In genomic region chr1:21262282-21263051, GRCh38 we compare ENCODE assay signal across 9 cellular contexts. TPM values are rescaled to one million over a fixed set of nuclear protein-coding genes. Genes with fewer than 3 reads are reported as not detected.
A peak's percentile ranks its signal among the peaks of the same experiment; 100 is the strongest.
DNase-seq lines count a peak whose midpoint lies in the region; ATAC-seq, FAIRE-seq and TF ChIP-seq lines count a peak whose summit lies in the region.
"Had no signal": no experiment of that assay in that cellular context is flagged by ENCODE, and none has a peak within 500 bp of the region (broad histone marks: within the 10 kb centered on the region; RNA-seq: fewer than 3 reads in every experiment).

No MANE protein-coding gene starts in this region.

- H3K4me1 Mint-ChIP-seq in activated CD4-positive, alpha-beta memory T cell treated with anti-CD3 and anti-CD28 coated beads, Interleukin-2, amount 10 ng/mL, durations not matched to agents 7 days and 5 days: peaks cover 58% of the 10 kb centered on the region
- peaks cover 30% of the 10 kb centered on the region for H3K4me1 Mint-ChIP-seq in glutamatergic neuron (ENCODE audit: low read depth, unreplicated experiment)

- H3K4me2 ChIP-seq in parathyroid adenoma (ENCODE audit: low read length): no peak overlapping the region

- H3K27me3 ChIP-seq in parathyroid adenoma (ENCODE audit: control insufficient read depth, insufficient read depth, low read length): no peaks in the 10 kb centered on the region

- FAIRE-seq in GM12891 (lab: Jason Lieb, UNC): no peak

- H3K79me2 ChIP-seq in parathyroid adenoma: no peaks in the 10 kb centered on the region

- peak overlapping the region; percentile 82 for H3K27ac ChIP-seq in parathyroid adenoma
- H3K27ac ChIP-seq: C4-2B had no signal

- TF ChIP-seq CTCF in glutamatergic neuron (IDR thresholded peaks at IDR 0.05; ENCODE audit: partially characterized antibody, unreplicated experiment): no peak
- no peak for TF ChIP-seq CTCF in parathyroid adenoma (IDR thresholded peaks at IDR 0.05)

- POLR2A ChIA-PET in activated CD4-positive, alpha-beta memory T cell treated with anti-CD3 and anti-CD28 coated beads, Interleukin-2, amount 10 ng/mL, durations not matched to agents 7 days and 5 days (lab: Charles Lee): interaction anchor here (0.8 kb wide), 1 partner anchor 82 kb away, joined by 3 read pairs; no protein-coding TSS in a partner anchor

- no peaks in the 10 kb centered on the region for H3K9me3 ChIP-seq in parathyroid adenoma (ENCODE audit: control insufficient read depth, low read length)

- DNase-seq in NCI-H187 (lab: John Stamatoyannopoulos, UW) (peak; percentile 23 to 33), NCI-H187 treated with DMSO at 0.1 percent for 48 hours (lab: John Stamatoyannopoulos, UW) (no peak), glutamatergic neuron (peak; percentile 38), GM12891 (ENCODE audit: insufficient read length, low spot score) (no peak), NCI-H1930 (lab: John Stamatoyannopoulos, UW) (no peak)
- no peak for DNase-seq in activated CD4-positive, alpha-beta memory T cell treated with anti-CD3 and anti-CD28 coated beads, Interleukin-2, amount 10 ng/mL, durations not matched to agents 7 days and 5 days

- peaks cover 59% of the 10 kb centered on the region for H3K36me3 Mint-ChIP-seq in activated CD4-positive, alpha-beta memory T cell treated with anti-CD3 and anti-CD28 coated beads, Interleukin-2, amount 10 ng/mL, durations not matched to agents 7 days and 5 days (ENCODE audit: low read depth)
- no peaks in the 10 kb centered on the region for H3K36me3 Mint-ChIP-seq in glutamatergic neuron (ENCODE audit: unreplicated experiment)

- no peak overlapping the region for H3K9ac ChIP-seq in parathyroid adenoma

- no peaks in the 10 kb centered on the region for H3K27me3 Mint-ChIP-seq in activated CD4-positive, alpha-beta memory T cell treated with anti-CD3 and anti-CD28 coated beads, Interleukin-2, amount 10 ng/mL, durations not matched to agents 7 days and 5 days
- peaks cover 10% of the 10 kb centered on the region for H3K27me3 Mint-ChIP-seq in glutamatergic neuron (ENCODE audit: unreplicated experiment)

- H3K4me1 ChIP-seq in parathyroid adenoma: peaks cover 2% of the 10 kb centered on the region

- no peak overlapping the region for H2AFZ ChIP-seq in parathyroid adenoma

- H3K4me3 ChIP-seq in parathyroid adenoma (ENCODE audit: low read depth, low read length): no peak overlapping the region

- H3K27ac Mint-ChIP-seq in activated CD4-positive, alpha-beta memory T cell treated with anti-CD3 and anti-CD28 coated beads, Interleukin-2, amount 10 ng/mL, durations not matched to agents 7 days and 5 days: peak overlapping the region; percentile 78
- H3K27ac Mint-ChIP-seq in glutamatergic neuron (ENCODE audit: unreplicated experiment): peak overlapping the region; percentile 76

- no peak for ATAC-seq in HG02884 (IDR thresholded peaks at IDR 0.05; ENCODE audit: unreplicated experiment)

- CTCF ChIA-PET in activated CD4-positive, alpha-beta memory T cell treated with anti-CD3 and anti-CD28 coated beads, Interleukin-2, amount 10 ng/mL, durations not matched to agents 7 days and 5 days (lab: Charles Lee): interaction anchor here (0.9 to 1.8 kb wide), 3 partner anchors 8 to 72 kb away, joined by 3 to 14 read pairs (median 3); no protein-coding TSS in a partner anchor

- no peaks in the 10 kb centered on the region for H3K9me3 Mint-ChIP-seq in activated CD4-positive, alpha-beta memory T cell treated with anti-CD3 and anti-CD28 coated beads, Interleukin-2, amount 10 ng/mL, durations not matched to agents 7 days and 5 days
- H3K9me3 Mint-ChIP-seq in glutamatergic neuron (ENCODE audit: unreplicated experiment): peaks cover 1% of the 10 kb centered on the region

- TF ChIP-seq POLR2A in GM12891 (IDR thresholded peaks at IDR 0.05; ENCODE audit: low read depth, low read length): no peak

- no peaks in the 10 kb centered on the region for H3K36me3 ChIP-seq in parathyroid adenoma (ENCODE audit: control insufficient read depth, insufficient read depth, low read length)

- H3K4me3 Mint-ChIP-seq in activated CD4-positive, alpha-beta memory T cell treated with anti-CD3 and anti-CD28 coated beads, Interleukin-2, amount 10 ng/mL, durations not matched to agents 7 days and 5 days: no peak overlapping the region
- H3K4me3 Mint-ChIP-seq in glutamatergic neuron (ENCODE audit: unreplicated experiment): peak overlapping the region; percentile 75

TF ChIP-seq in GM12891, 5 proteins besides CTCF, POLR2A, EP300 and RAD21:
- TF ChIP-seq TAF1 (IDR thresholded peaks at IDR 0.05; ENCODE audit: low read depth, low read length) (no peak), POU2F2 (IDR thresholded peaks at IDR 0.05; ENCODE audit: low read depth, low read length) (no peak), PAX5 (IDR thresholded peaks at IDR 0.05; ENCODE audit: insufficient read depth, low read length, severe bottlenecking) (no peak)

RNA-seq across cellular contexts. Expression of gene ECE1, which starts 27.8 kb away (rescaled TPM):
- total RNA-seq in activated CD4-positive, alpha-beta memory T cell treated with anti-CD3 and anti-CD28 coated beads, Interleukin-2, amount 10 ng/mL, durations not matched to agents 7 days and 5 days: 10 to 100 TPM; 85.3 to 87.9 TPM
- 36.1 TPM for total RNA-seq in glutamatergic neuron (ENCODE audit: unreplicated experiment)
- 7.9 TPM for polyA plus RNA-seq in GM12891 (2012; ENCODE audit: low read depth, missing spikeins)

Comparison
In these comparisons a context has a peak if more than half of its experiments do, and no peak if none do; other contexts are left out.
1. DNase-seq: peak in NCI-H187 (2 of 2) and glutamatergic neuron (single experiment); none in NCI-H187 treated with DMSO at 0.1 percent for 48 hours (single experiment), activated CD4-positive, alpha-beta memory T cell treated with anti-CD3 and anti-CD28 coated beads, Interleukin-2, amount 10 ng/mL, durations not matched to agents 7 days and 5 days (single experiment), GM12891 (single experiment) and NCI-H1930 (0 of 2).